1 cellular context compared by ENCODE assay signal in genomic region chr21:43299441-43300277, GRCh38.
TF ChIP-seq lines count a peak whose summit lies in the region.

No MANE protein-coding gene starts in this region.

TF ChIP-seq in HepG2, 621 proteins besides CTCF, POLR2A, EP300 and RAD21 (continued from another document and continues in another):
- TF ChIP-seq ZBTB40 (IDR thresholded peaks at IDR 0.05): no peak
- TF ChIP-seq ZBTB40 (CRISPR knock-in tag; IDR thresholded peaks at IDR 0.05): peak; percentile 36; the same call in 1 of the 2 replicates
- no peak for TF ChIP-seq ZNF10 (CRISPR knock-in tag; IDR thresholded peaks at IDR 0.05; ENCODE audit: borderline replicate concordance, low read depth)
- no peak for TF ChIP-seq ZNF883 (CRISPR knock-in tag; IDR thresholded peaks at IDR 0.05; ENCODE audit: not compliant biosample characterization)
- no peak for TF ChIP-seq DBP (CRISPR knock-in tag; IDR thresholded peaks at IDR 0.05; ENCODE audit: not compliant biosample characterization)
- no peak for TF ChIP-seq NAIF1 (CRISPR knock-in tag; IDR thresholded peaks at IDR 0.05; ENCODE audit: borderline replicate concordance)
- TF ChIP-seq CENPT (CRISPR knock-in tag; IDR thresholded peaks at IDR 0.05; ENCODE audit: low read depth): no peak
- TF ChIP-seq ZBTB49 (CRISPR knock-in tag; IDR thresholded peaks at IDR 0.05; ENCODE audit: borderline replicate concordance): no peak
- no peak for TF ChIP-seq HOXA5 (CRISPR knock-in tag; IDR thresholded peaks at IDR 0.05)
- peak; percentile 39; the same call in 1 of the 2 replicates for TF ChIP-seq ELF1 (CRISPR knock-in tag; IDR thresholded peaks at IDR 0.05)
- TF ChIP-seq DZIP1 (CRISPR knock-in tag; IDR thresholded peaks at IDR 0.05): no peak
- TF ChIP-seq PCBP2 (optimal IDR thresholded peaks at IDR 0.05; ENCODE audit: low read depth, low read length, poor library complexity, severe bottlenecking): no peak
- no peak for TF ChIP-seq ZMYM3 (CRISPR knock-in tag; IDR thresholded peaks at IDR 0.05)
- no peak for TF ChIP-seq SRF (IDR thresholded peaks at IDR 0.05; ENCODE audit: low read depth, low read length)
- no peak for TF ChIP-seq RBAK (CRISPR knock-in tag; IDR thresholded peaks at IDR 0.05)
- TF ChIP-seq MAX (IDR thresholded peaks at IDR 0.05): peak; percentile 53
- TF ChIP-seq ARHGAP35 (CRISPR knock-in tag; IDR thresholded peaks at IDR 0.05; ENCODE audit: borderline replicate concordance): no peak
- peak; percentile 84; the same call in 1 of the 2 replicates for TF ChIP-seq ZNF609 (CRISPR knock-in tag; IDR thresholded peaks at IDR 0.05; ENCODE audit: borderline replicate concordance)
- TF ChIP-seq NFIB (CRISPR knock-in tag; IDR thresholded peaks at IDR 0.05; ENCODE audit: borderline replicate concordance): no peak
- TF ChIP-seq HINFP (CRISPR knock-in tag; IDR thresholded peaks at IDR 0.05; ENCODE audit: low read depth): no peak
- peak; percentile 46; the same call in 1 of the 2 replicates for TF ChIP-seq PPARG (CRISPR knock-in tag; conservative IDR thresholded peaks at IDR 0.05)
- no peak for TF ChIP-seq ZBTB33 (CRISPR knock-in tag; IDR thresholded peaks at IDR 0.05)
